Comparison of ENCODE assay signal across 8 cellular contexts in genomic region chr4:143358923-143359694, GRCh38. TPM values are rescaled to one million over a fixed set of nuclear protein-coding genes. Genes with fewer than 3 reads are reported as not detected.
DNase-seq lines count a peak whose midpoint lies in the region; ATAC-seq and TF ChIP-seq lines count a peak whose summit lies in the region.
"Had no signal": no experiment of that assay in that cellular context is flagged by ENCODE, and none has a peak within 500 bp of the region (broad histone marks: within the 10 kb centered on the region; RNA-seq: fewer than 3 reads in every experiment).

No MANE protein-coding gene starts in this region.

- TF ChIP-seq POLR2A in stomach (IDR thresholded peaks at IDR 0.05) = no peak

- intact Hi-C loops in left ventricle myocardium inferior (cut with micrococcal nuclease) (no loop called here), stomach (cut with DNase I; ENCODE audit: low total_unique reads) (no loop called here)

- H3K9me3 ChIP-seq in left ventricle myocardium inferior (replicated peaks) (no peaks in the 10 kb centered on the region), stomach (no peaks in the 10 kb centered on the region)
- H3K9me3 ChIP-seq: adrenal gland had no signal

- TF ChIP-seq EP300 in stomach (IDR thresholded peaks at IDR 0.05) = no peak

- WGBS in stomach, 5 donors = 3 to 7% (median 5%) methylated on average over 6 of the region's 6 CpGs

- no peaks in the 10 kb centered on the region for H3K36me3 ChIP-seq in left ventricle myocardium inferior
- H3K36me3 ChIP-seq in stomach = no peaks in the 10 kb centered on the region
- H3K36me3 ChIP-seq: adrenal gland had no signal

- peak; percentile 21 for DNase-seq in Jurkat, Clone E6-1 (ENCODE audit: low read depth, low spot score)
- DNase-seq in activated T-cell treated with anti-CD3 and anti-CD28 coated beads, Interleukin-2, amount 50 U/mL, for 48 hours = peak; percentile 40 to 41
- no peak for DNase-seq in left ventricle myocardium inferior
- peak; percentile 73 for DNase-seq in stomach
- DNase-seq in cerebellum (ENCODE audit: low spot score) = no peak

- H3K4me1 ChIP-seq in left ventricle myocardium inferior = no peaks in the 10 kb centered on the region
- H3K4me1 ChIP-seq in stomach = peaks cover 46 to 97% (median 72%) of the 10 kb centered on the region in 4 donors

- no peaks in the 10 kb centered on the region for H3K27me3 ChIP-seq in left ventricle myocardium inferior (ENCODE audit: low read depth)
- no peaks in the 10 kb centered on the region for H3K27me3 ChIP-seq in stomach
- H3K27me3 ChIP-seq: adrenal gland had no signal

- TF ChIP-seq CTCF in left ventricle myocardium inferior (IDR thresholded peaks at IDR 0.05; ENCODE audit: borderline replicate concordance) (no peak), stomach (IDR thresholded peaks at IDR 0.05) (no peak)

- H3K4me3 ChIP-seq in Jurkat, Clone E6-1 (ENCODE audit: low read length) = no peak overlapping the region
- H3K4me3 ChIP-seq in left ventricle myocardium inferior (peak overlapping the region; percentile 26), stomach (peak overlapping the region in 2 of 4 donors; percentile 2 to 12)
- H3K4me3 ChIP-seq: adrenal gland had no signal

- peak; percentile 79 for ATAC-seq in GM18498 (IDR thresholded peaks at IDR 0.05; ENCODE audit: unreplicated experiment)
- ATAC-seq in GM21717 (IDR thresholded peaks at IDR 0.05; ENCODE audit: unreplicated experiment) = peak; percentile 89

- no peak overlapping the region for H3K27ac ChIP-seq in left ventricle myocardium inferior (replicated peaks)
- peak overlapping the region; percentile 80 to 85 (median 83) for H3K27ac ChIP-seq in stomach

RNA-seq across cellular contexts. Expression of gene GAB1, which starts 22.4 kb away (rescaled TPM):
- 3.1 TPM for polyA plus RNA-seq in Jurkat, Clone E6-1 (2012; ENCODE audit: insufficient read depth, insufficient read length)
- total RNA-seq in left ventricle myocardium inferior = 87.1 TPM
- 100 to 1,000 TPM in 1 of 5 donors, 10 to 100 TPM in 4; 25.1 to 101 (median 60.8) TPM for total RNA-seq in stomach
- 1 to 10 TPM; 3.2 to 4.8 (median 4.3) TPM for polyA plus RNA-seq in stomach
- total RNA-seq in cerebellum = 65.7 TPM

Comparison
In these comparisons a context has a peak if more than half of its experiments do, and no peak if none do; other contexts are left out.
1. DNase-seq: peak in Jurkat, Clone E6-1 (single experiment), activated T-cell treated with anti-CD3 and anti-CD28 coated beads, Interleukin-2, amount 50 U/mL, for 48 hours (2 of 2) and stomach (single experiment); none in left ventricle myocardium inferior (single experiment) and cerebellum (single experiment).